In the genomic region with DNA sequence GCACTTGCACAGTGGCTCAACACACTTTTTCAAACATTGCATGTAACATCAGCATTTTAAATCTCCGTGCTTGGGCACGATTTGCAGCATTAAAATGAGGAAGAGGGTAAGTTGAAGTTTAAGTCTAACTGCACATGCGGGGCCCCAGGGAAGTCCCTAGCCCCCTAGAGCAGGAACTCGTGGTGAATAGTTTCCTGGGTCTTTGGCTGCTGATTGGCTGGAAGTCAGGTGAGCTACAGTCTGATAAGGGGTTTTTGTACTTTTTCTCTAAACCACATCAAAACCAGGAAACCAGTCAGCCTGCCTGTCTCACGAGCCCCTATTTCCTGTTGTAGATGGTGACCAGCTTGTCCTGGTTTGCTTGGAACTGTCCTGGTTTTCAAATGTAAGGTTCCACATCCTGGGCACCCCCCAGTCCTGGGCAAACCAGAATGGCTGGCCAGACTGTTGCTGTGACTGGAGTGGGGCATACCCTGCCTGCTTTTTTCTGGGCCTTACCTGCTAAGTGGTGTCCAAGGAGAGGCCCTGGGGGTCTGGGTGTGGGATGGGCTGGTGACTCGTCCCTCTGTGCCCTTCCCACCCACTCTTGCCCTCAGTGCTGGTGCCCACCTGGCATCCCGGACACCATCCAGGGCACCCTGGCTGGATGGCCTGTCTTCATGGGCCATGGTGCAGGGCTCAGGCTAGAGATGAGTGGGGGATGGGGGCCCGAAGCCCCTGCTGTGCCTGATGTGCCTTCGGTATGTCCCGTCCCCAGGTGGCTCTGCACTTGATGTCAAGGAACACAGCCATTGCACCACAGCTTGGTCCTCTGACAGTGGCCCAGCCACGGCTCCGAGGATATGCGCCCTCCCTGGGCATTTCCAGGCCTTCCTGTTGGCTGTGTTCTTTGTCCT, we compare ENCODE assay signal across 8 cellular contexts. TPM values are rescaled to one million over a fixed set of nuclear protein-coding genes. Genes with fewer than 3 reads are reported as not detected.
DNase-seq lines count a peak whose midpoint lies in the region; ATAC-seq and TF ChIP-seq lines count a peak whose summit lies in the region.

No MANE protein-coding gene starts in this region.

- TF ChIP-seq POLR2A in GM18505 (IDR thresholded peaks at IDR 0.05; ENCODE audit: borderline replicate concordance, extremely low read depth, insufficient read depth, insufficient read length), result peak; percentile 39
- TF ChIP-seq POLR2A in Peyer's patch (IDR thresholded peaks at IDR 0.05), result no peak
- TF ChIP-seq POLR2A in tibial nerve (IDR thresholded peaks at IDR 0.05), result no peak

- H3K27ac ChIP-seq in Peyer's patch, result peak overlapping the region; percentile 65 to 76 (median 66)
- H3K27ac ChIP-seq in tibial nerve, result peak overlapping the region in 3 of 4 donors; percentile 47 to 79 (median 69)
- no peak overlapping the region for H3K27ac ChIP-seq in brain microvascular endothelial cell
- no peak overlapping the region for H3K27ac ChIP-seq in foreskin keratinocyte

- no peaks in the 10 kb centered on the region for H3K27me3 ChIP-seq in Peyer's patch
- no peaks in the 10 kb centered on the region for H3K27me3 ChIP-seq in tibial nerve
- H3K27me3 ChIP-seq in brain microvascular endothelial cell (replicated peaks), result no peaks in the 10 kb centered on the region
- no peaks in the 10 kb centered on the region for H3K27me3 ChIP-seq in foreskin keratinocyte

- peak in 2 of 3 donors; percentile 90 to 92 for DNase-seq in Peyer's patch
- DNase-seq in mucosa of descending colon, result peak in 2 of 3 donors; percentile 54 to 62
- DNase-seq in tibial nerve (ENCODE audit: low spot score in 2 of 2), result no peak
- no peak for DNase-seq in brain microvascular endothelial cell
- DNase-seq in foreskin keratinocyte, result no peak

- no peak overlapping the region for H3K4me3 Mint-ChIP-seq in activated T-helper 17 cell treated with anti-CD3 and anti-CD28 coated beads, Interleukin-2, amount 50 U/mL, for 72 hours

- H3K36me3 Mint-ChIP-seq in activated T-helper 17 cell treated with anti-CD3 and anti-CD28 coated beads, Interleukin-2, amount 50 U/mL, for 72 hours (ENCODE audit: low read depth), result no peaks in the 10 kb centered on the region

- H3K9me3 ChIP-seq in Peyer's patch (peaks cover 0 to 6% (median 0%) of the 10 kb centered on the region in 4 donors), mucosa of descending colon (no peaks in the 10 kb centered on the region), tibial nerve (no peaks in the 10 kb centered on the region)

- peaks cover 12% of the 10 kb centered on the region for H3K9me3 Mint-ChIP-seq in activated T-helper 17 cell treated with anti-CD3 and anti-CD28 coated beads, Interleukin-2, amount 50 U/mL, for 72 hours

- H3K27ac Mint-ChIP-seq in activated T-helper 17 cell treated with anti-CD3 and anti-CD28 coated beads, Interleukin-2, amount 50 U/mL, for 72 hours, result no peak overlapping the region

- TF ChIP-seq EP300 in tibial nerve (IDR thresholded peaks at IDR 0.05), result no peak

- peak; percentile 72 for ATAC-seq in GM18505 (IDR thresholded peaks at IDR 0.05; ENCODE audit: unreplicated experiment)
- ATAC-seq in HG02798 (IDR thresholded peaks at IDR 0.05; ENCODE audit: poor library complexity, unreplicated experiment), result peak; percentile 81
- peak; percentile 73 for ATAC-seq in activated T-helper 17 cell treated with anti-CD3 and anti-CD28 coated beads, Interleukin-2, amount 50 U/mL, for 72 hours (replicated peaks)
- peak; percentile 82 for ATAC-seq in mucosa of descending colon
- ATAC-seq in foreskin keratinocyte, result no peak

- H3K4me1 Mint-ChIP-seq in activated T-helper 17 cell treated with anti-CD3 and anti-CD28 coated beads, Interleukin-2, amount 50 U/mL, for 72 hours, result peaks cover 35% of the 10 kb centered on the region

- peak overlapping the region in 1 of 4 donors; percentile 19 for H3K4me3 ChIP-seq in Peyer's patch
- H3K4me3 ChIP-seq in mucosa of descending colon, result no peak overlapping the region
- no peak overlapping the region for H3K4me3 ChIP-seq in tibial nerve
- H3K4me3 ChIP-seq in brain microvascular endothelial cell (ENCODE audit: low read depth, low read length), result no peak overlapping the region

- H3K36me3 ChIP-seq in Peyer's patch (no peaks in the 10 kb centered on the region), mucosa of descending colon (ENCODE audit: low read depth) (no peaks in the 10 kb centered on the region), tibial nerve (no peaks in the 10 kb centered on the region), brain microvascular endothelial cell (replicated peaks) (no peaks in the 10 kb centered on the region)

- H3K4me1 ChIP-seq in Peyer's patch (peaks cover 0 to 42% (median 26%) of the 10 kb centered on the region in 4 donors), mucosa of descending colon (ENCODE audit: low read depth) (peaks cover 2% of the 10 kb centered on the region), tibial nerve (peaks cover 0 to 36% (median 23%) of the 10 kb centered on the region in 4 donors), foreskin keratinocyte (no peaks in the 10 kb centered on the region)

- intact Hi-C loops in mucosa of descending colon (cut with DNase I, micrococcal nuclease), result no loop called here

- in situ Hi-C loops in brain microvascular endothelial cell (cut with HindIII; ENCODE audit: low pct_ligation_motif_present, low sequenced_read_pairs), result no loop called here

- H3K27me3 Mint-ChIP-seq in activated T-helper 17 cell treated with anti-CD3 and anti-CD28 coated beads, Interleukin-2, amount 50 U/mL, for 72 hours, result no peaks in the 10 kb centered on the region

- TF ChIP-seq CTCF in Peyer's patch (IDR thresholded peaks at IDR 0.05) (no peak), mucosa of descending colon (IDR thresholded peaks at IDR 0.05) (no peak), tibial nerve (IDR thresholded peaks at IDR 0.05) (no peak), brain microvascular endothelial cell (IDR thresholded peaks at IDR 0.05; ENCODE audit: low read depth, low read length, missing control alignments) (no peak), foreskin keratinocyte (conservative IDR thresholded peaks at IDR 0.05) (no peak)

- 56 to 73% methylated on average over 5 to 9 of the region's 13 CpGs for WGBS in tibial nerve, 2 donors

RNA-seq across cellular contexts. Expression of gene SUN5, which starts 31.8 kb away (rescaled TPM):
- not detected for total RNA-seq in Peyer's patch
- total RNA-seq in activated T-helper 17 cell treated with anti-CD3 and anti-CD28 coated beads, Interleukin-2, amount 50 U/mL, for 72 hours, result not detected
- total RNA-seq in mucosa of descending colon, result not detected
- total RNA-seq in tibial nerve, result not detected
- total RNA-seq in foreskin keratinocyte, result not detected in 2 replicates
- not detected in 2 replicates for polyA plus RNA-seq in foreskin keratinocyte

RNA-seq across cellular contexts. Expression of gene BPIFB2, which starts 35.1 kb away (rescaled TPM):
- total RNA-seq in Peyer's patch, result not detected
- not detected for total RNA-seq in activated T-helper 17 cell treated with anti-CD3 and anti-CD28 coated beads, Interleukin-2, amount 50 U/mL, for 72 hours
- not detected for total RNA-seq in mucosa of descending colon
- total RNA-seq in tibial nerve, result not detected
- not detected in 2 replicates for total RNA-seq in foreskin keratinocyte
- polyA plus RNA-seq in foreskin keratinocyte, result not detected in 2 replicates

RNA-seq across cellular contexts. Expression of gene BPIFB6, which starts 59.0 kb away (rescaled TPM):
- total RNA-seq in Peyer's patch (not detected), mucosa of descending colon (not detected), tibial nerve (not detected), foreskin keratinocyte (not detected in 2 replicates)
- not detected for total RNA-seq in activated T-helper 17 cell treated with anti-CD3 and anti-CD28 coated beads, Interleukin-2, amount 50 U/mL, for 72 hours
- not detected in 2 replicates for polyA plus RNA-seq in foreskin keratinocyte

Comparison
In these comparisons a context has a peak if more than half of its experiments do, and no peak if none do; other contexts are left out.
1. DNase-seq: peak in Peyer's patch (2 of 3) and mucosa of descending colon (2 of 3); none in tibial nerve (0 of 2), brain microvascular endothelial cell (single experiment) and foreskin keratinocyte (0 of 2).
2. H3K27ac ChIP-seq: peak in Peyer's patch (4 of 4) and tibial nerve (3 of 4); none in brain microvascular endothelial cell (single experiment) and foreskin keratinocyte (single experiment).